Comparison of ENCODE assay signal across 16 cellular contexts in the genomic region with DNA sequence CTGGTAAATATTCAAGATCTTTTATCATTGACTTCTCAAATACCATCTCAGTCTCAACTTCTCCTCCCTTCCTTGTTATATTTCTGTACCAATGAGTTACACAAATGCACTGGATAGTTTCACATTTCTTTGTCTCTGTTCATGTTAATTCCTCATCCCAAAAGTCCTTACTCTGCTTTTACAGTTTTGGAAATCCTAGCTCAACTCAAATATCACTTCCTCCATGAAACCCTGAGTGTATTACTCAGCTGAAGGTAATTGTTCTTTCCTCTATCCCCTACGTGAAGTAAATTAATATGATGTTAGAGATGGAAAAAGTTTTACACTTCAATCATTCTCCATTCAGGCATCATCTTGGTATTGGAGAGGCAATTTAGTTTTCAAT.
DNase-seq lines count a peak whose midpoint lies in the region; ATAC-seq, FAIRE-seq and TF ChIP-seq lines count a peak whose summit lies in the region.
"Had no signal": no experiment of that assay in that cellular context is flagged by ENCODE, and none has a peak within 500 bp of the region (broad histone marks: within the 10 kb centered on the region; RNA-seq: fewer than 3 reads in every experiment).

No MANE protein-coding gene starts in this region.

- H3K79me2 ChIP-seq in DND-41 (ENCODE audit: insufficient read depth, low read length): no peaks in the 10 kb centered on the region

- H4K20me1 ChIP-seq in DND-41 (ENCODE audit: insufficient read depth, low read length): no peaks in the 10 kb centered on the region

- peak overlapping the region; percentile 72 for H3K4me3 Mint-ChIP-seq in activated CD4-positive, alpha-beta T cell treated with anti-CD3 and anti-CD28 coated beads, Interleukin-2, amount 10 ng/mL, durations not matched to agents 24 days and 14 days
- peak overlapping the region; percentile 70 for H3K4me3 Mint-ChIP-seq in activated B cell treated with CpG ODN at 0.5 μM for 24 hours
- peak overlapping the region; percentile 55 to 82 (median 74) for H3K4me3 Mint-ChIP-seq in naive B cell

- H3K4me1 ChIP-seq in DND-41 (ENCODE audit: insufficient read depth, low read length): peaks cover 37% of the 10 kb centered on the region

- POLR2A ChIA-PET in activated B cell treated with CpG ODN at 0.5 μM for 24 hours (lab: Charles Lee): interaction anchor here (1.4 to 1.6 kb wide), 2 partner anchors 70 to 241 kb away, joined by 3 to 14 read pairs; partner anchors contain the start of gene TLE4

- CTCF ChIA-PET in activated B cell treated with CpG ODN at 0.5 μM for 24 hours (lab: Charles Lee): no interaction called here

- no peak for FAIRE-seq in H54 (lab: Jason Lieb, UNC)
- FAIRE-seq: urothelium cell line had no signal

- peak overlapping the region; percentile 49; the same call in 1 of the 2 replicates for H3K4me2 ChIP-seq in DND-41 (ENCODE audit: insufficient read depth, low read length)

- H3K36me3 Mint-ChIP-seq in activated CD4-positive, alpha-beta T cell treated with anti-CD3 and anti-CD28 coated beads, Interleukin-2, amount 10 ng/mL, durations not matched to agents 24 days and 14 days (ENCODE audit: low read depth): no peaks in the 10 kb centered on the region
- H3K36me3 Mint-ChIP-seq in activated B cell treated with CpG ODN at 0.5 μM for 24 hours (ENCODE audit: low read depth): no peaks in the 10 kb centered on the region
- no peaks in the 10 kb centered on the region for H3K36me3 Mint-ChIP-seq in naive B cell

- ATAC-seq in DND-41 (ENCODE audit: insufficient read depth, low read depth) (no peak), activated B cell treated with CpG ODN at 0.5 μM for 24 hours (ENCODE audit: low read depth) (no peak), naive B cell (ENCODE audit: low read depth in 2 of 2) (no peak), GM21825 (IDR thresholded peaks at IDR 0.05; ENCODE audit: unreplicated experiment) (no peak)
- ATAC-seq: Panc1 had no signal

- no peaks in the 10 kb centered on the region for H3K36me3 ChIP-seq in DND-41 (ENCODE audit: insufficient read depth, low read length)

- H3K9me3 Mint-ChIP-seq in activated CD4-positive, alpha-beta T cell treated with anti-CD3 and anti-CD28 coated beads, Interleukin-2, amount 10 ng/mL, durations not matched to agents 24 days and 14 days: no peaks in the 10 kb centered on the region
- H3K9me3 Mint-ChIP-seq in activated B cell treated with CpG ODN at 0.5 μM for 24 hours (no peaks in the 10 kb centered on the region), naive B cell (no peaks in the 10 kb centered on the region)

- no peak overlapping the region for H2AFZ ChIP-seq in DND-41 (ENCODE audit: low read depth, low read length)

- no peaks in the 10 kb centered on the region for H3K27me3 ChIP-seq in DND-41 (ENCODE audit: insufficient read depth, low read length, poor library complexity)

- no peak overlapping the region for H3K4me3 ChIP-seq in DND-41 (ENCODE audit: low read depth in 1 of 2, low read length in 2 of 2)

- intact Hi-C loops in activated CD4-positive, alpha-beta T cell treated with anti-CD3 and anti-CD28 coated beads, Interleukin-2, amount 10 ng/mL, durations not matched to agents 24 days and 14 days (cut with micrococcal nuclease): loop anchor here (2.0 kb wide), 2 partner anchors 182 to 242 kb away; partner anchors contain the start of gene TLE4
- intact Hi-C loops in activated B cell treated with CpG ODN at 0.5 μM for 24 hours (cut with micrococcal nuclease): loop anchor here (2.0 to 10.0 kb wide), 7 partner anchors 54 to 1876 kb away; partner anchors contain the start of gene TLE1

- H3K4me1 Mint-ChIP-seq in activated CD4-positive, alpha-beta T cell treated with anti-CD3 and anti-CD28 coated beads, Interleukin-2, amount 10 ng/mL, durations not matched to agents 24 days and 14 days: peaks cover 21% of the 10 kb centered on the region
- peaks cover 70% of the 10 kb centered on the region for H3K4me1 Mint-ChIP-seq in activated B cell treated with CpG ODN at 0.5 μM for 24 hours
- H3K4me1 Mint-ChIP-seq in naive B cell: peaks cover 35 to 72% (median 46%) of the 10 kb centered on the region in 3 donors

- no peak overlapping the region for H3K9ac ChIP-seq in DND-41 (ENCODE audit: low read depth, low read length)

- TF ChIP-seq POLR2A in H54 (IDR thresholded peaks at IDR 0.05; ENCODE audit: low read depth, low read length): no peak

- peaks cover 3% of the 10 kb centered on the region for H3K27me3 Mint-ChIP-seq in activated CD4-positive, alpha-beta T cell treated with anti-CD3 and anti-CD28 coated beads, Interleukin-2, amount 10 ng/mL, durations not matched to agents 24 days and 14 days
- H3K27me3 Mint-ChIP-seq in activated B cell treated with CpG ODN at 0.5 μM for 24 hours (no peaks in the 10 kb centered on the region), naive B cell (peaks cover 0 to 7% (median 0%) of the 10 kb centered on the region in 3 donors)

- no peak overlapping the region; the same call in 1 of the 2 replicates for H3K27ac ChIP-seq in DND-41 (ENCODE audit: low read length)

- no peaks in the 10 kb centered on the region for H3K9me3 ChIP-seq in DND-41 (ENCODE audit: insufficient read depth, low read length, severe bottlenecking)

- no peak for DNase-seq in activated CD4-positive, alpha-beta T cell treated with anti-CD3 and anti-CD28 coated beads, Interleukin-2, amount 10 ng/mL, durations not matched to agents 24 days and 14 days
- no peak for DNase-seq in activated CD4-positive, alpha-beta T cell treated with anti-CD3 and anti-CD28 coated beads for 4 hours
- DNase-seq in DND-41 (no peak), activated B cell treated with CpG ODN at 0.5 μM for 24 hours (no peak), naive B cell (no peak), H54 (ENCODE audit: insufficient read length, low spot score) (no peak), kidney tubule cell (ENCODE audit: low spot score) (no peak)
- DNase-seq: ACHN, erythroblast, mesenchymal stem cell, NCI-H2029, NCI-H526 treated with DMSO at 0.1 percent for 48 hours, occipital lobe had no signal

- H3K27ac Mint-ChIP-seq in activated CD4-positive, alpha-beta T cell treated with anti-CD3 and anti-CD28 coated beads, Interleukin-2, amount 10 ng/mL, durations not matched to agents 24 days and 14 days: no peak overlapping the region
- H3K27ac Mint-ChIP-seq in activated B cell treated with CpG ODN at 0.5 μM for 24 hours (peak overlapping the region; percentile 72), naive B cell (peak overlapping the region in 4 of 6 donors; percentile 8 to 86 (median 36))

- no peak for TF ChIP-seq CTCF in DND-41 (IDR thresholded peaks at IDR 0.05; ENCODE audit: borderline replicate concordance, extremely low read depth, low read length, poor library complexity, severe bottlenecking)
- no peak for TF ChIP-seq CTCF in activated B cell treated with CpG ODN at 0.5 μM for 24 hours (IDR thresholded peaks at IDR 0.05)
